ENCODE assay signal across 1 cellular context in the genomic region with DNA sequence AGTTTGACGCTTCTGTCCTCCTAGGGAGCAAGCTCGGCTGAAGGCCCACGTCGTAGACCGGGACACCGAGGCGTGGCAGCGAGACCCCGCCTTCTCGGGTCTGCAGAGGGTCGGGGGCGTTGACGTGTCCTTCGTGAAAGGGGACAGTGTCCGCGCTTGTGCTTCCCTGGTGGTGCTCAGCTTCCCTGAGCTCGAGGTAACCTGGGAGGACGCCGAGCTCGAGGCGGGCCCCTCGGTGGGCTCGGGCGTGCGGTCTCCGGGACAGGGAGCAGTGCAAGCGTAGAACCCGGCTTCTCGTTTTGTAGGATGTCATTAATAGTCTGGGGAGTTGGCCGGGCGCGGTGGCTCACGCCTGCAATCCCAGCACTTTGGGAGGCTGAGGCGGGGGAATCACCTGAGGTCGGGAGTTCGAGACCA.
TF ChIP-seq lines count a peak whose summit lies in the region.

No MANE protein-coding gene starts in this region.

TF ChIP-seq in HepG2, 621 proteins besides CTCF, POLR2A, EP300 and RAD21 (continued from another document and continues in another):
- TF ChIP-seq, protein P1, sequence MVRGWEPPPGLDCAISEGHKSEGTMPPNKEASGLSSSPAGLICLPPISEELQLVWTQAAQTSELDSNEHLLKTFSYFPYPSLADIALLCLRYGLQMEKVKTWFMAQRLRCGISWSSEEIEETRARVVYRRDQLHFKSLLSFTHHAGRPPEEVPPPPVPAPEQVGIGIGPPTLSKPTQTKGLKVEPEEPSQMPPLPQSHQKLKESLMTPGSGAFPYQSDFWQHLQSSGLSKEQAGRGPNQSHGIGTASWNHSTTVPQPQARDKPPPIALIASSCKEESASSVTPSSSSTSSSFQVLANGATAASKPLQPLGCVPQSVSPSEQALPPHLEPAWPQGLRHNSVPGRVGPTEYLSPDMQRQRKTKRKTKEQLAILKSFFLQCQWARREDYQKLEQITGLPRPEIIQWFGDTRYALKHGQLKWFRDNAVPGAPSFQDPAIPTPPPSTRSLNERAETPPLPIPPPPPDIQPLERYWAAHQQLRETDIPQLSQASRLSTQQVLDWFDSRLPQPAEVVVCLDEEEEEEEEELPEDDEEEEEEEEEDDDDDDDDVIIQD (CRISPR knock-in tag; IDR thresholded peaks at IDR 0.05; ENCODE audit: low read depth): 0 out of 2 replicates have a peak, but pooled peaks have one; percentile 4
- TF ChIP-seq, protein P2, sequence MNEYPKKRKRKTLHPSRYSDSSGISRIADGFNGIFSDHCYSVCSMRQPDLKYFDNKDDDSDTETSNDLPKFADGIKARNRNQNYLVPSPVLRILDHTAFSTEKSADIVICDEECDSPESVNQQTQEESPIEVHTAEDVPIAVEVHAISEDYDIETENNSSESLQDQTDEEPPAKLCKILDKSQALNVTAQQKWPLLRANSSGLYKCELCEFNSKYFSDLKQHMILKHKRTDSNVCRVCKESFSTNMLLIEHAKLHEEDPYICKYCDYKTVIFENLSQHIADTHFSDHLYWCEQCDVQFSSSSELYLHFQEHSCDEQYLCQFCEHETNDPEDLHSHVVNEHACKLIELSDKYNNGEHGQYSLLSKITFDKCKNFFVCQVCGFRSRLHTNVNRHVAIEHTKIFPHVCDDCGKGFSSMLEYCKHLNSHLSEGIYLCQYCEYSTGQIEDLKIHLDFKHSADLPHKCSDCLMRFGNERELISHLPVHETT (CRISPR knock-in tag; conservative IDR thresholded peaks at IDR 0.05): no peak
- TF ChIP-seq RELA (CRISPR knock-in tag; IDR thresholded peaks at IDR 0.05) (no peak), SRSF1 (optimal IDR thresholded peaks at IDR 0.05; ENCODE audit: low read depth, low read length) (no peak), LCORL (IDR thresholded peaks at IDR 0.05) (no peak), LCORL (CRISPR knock-in tag; IDR thresholded peaks at IDR 0.05) (no peak), CHD2 (IDR thresholded peaks at IDR 0.05; ENCODE audit: low read depth, low read length) (no peak), REXO4 (CRISPR knock-in tag; IDR thresholded peaks at IDR 0.05; ENCODE audit: borderline replicate concordance) (no peak), MAZ (IDR thresholded peaks at IDR 0.05; ENCODE audit: borderline replicate concordance, low read depth, low read length) (no peak), MAZ (CRISPR knock-in tag; IDR thresholded peaks at IDR 0.05; ENCODE audit: low read depth) (no peak), SMAD1 (CRISPR knock-in tag; IDR thresholded peaks at IDR 0.05; ENCODE audit: borderline replicate concordance, low read depth) (no peak), FOXK1 (CRISPR knock-in tag; IDR thresholded peaks at IDR 0.05; ENCODE audit: borderline replicate concordance, low read depth) (no peak), DPF2 (CRISPR knock-in tag; IDR thresholded peaks at IDR 0.05; ENCODE audit: borderline replicate concordance, low read depth) (no peak), GFI1 (CRISPR knock-in tag; IDR thresholded peaks at IDR 0.05; ENCODE audit: borderline replicate concordance) (no peak), JUND (CRISPR knock-in tag; IDR thresholded peaks at IDR 0.05) (no peak), SMC3 (IDR thresholded peaks at IDR 0.05; ENCODE audit: low read length) (no peak), ZMYM2 (CRISPR knock-in tag; IDR thresholded peaks at IDR 0.05) (no peak), ZNF143 (CRISPR knock-in tag; IDR thresholded peaks at IDR 0.05) (no peak), ZNF446 (CRISPR knock-in tag; IDR thresholded peaks at IDR 0.05) (no peak), KDM2A (CRISPR knock-in tag; IDR thresholded peaks at IDR 0.05; ENCODE audit: borderline replicate concordance, low read depth) (no peak), ADNP (CRISPR knock-in tag; IDR thresholded peaks at IDR 0.05) (no peak), ETV6 (CRISPR knock-in tag; conservative IDR thresholded peaks at IDR 0.05) (no peak), ZNF614 (CRISPR knock-in tag; IDR thresholded peaks at IDR 0.05; ENCODE audit: borderline replicate concordance) (no peak), MLLT10 (CRISPR knock-in tag; IDR thresholded peaks at IDR 0.05) (no peak), ZMYM4 (CRISPR knock-in tag; IDR thresholded peaks at IDR 0.05) (no peak; the same call in 1 of the 2 replicates), ISL2 (CRISPR knock-in tag; IDR thresholded peaks at IDR 0.05) (no peak)
- TF ChIP-seq, protein P3, sequence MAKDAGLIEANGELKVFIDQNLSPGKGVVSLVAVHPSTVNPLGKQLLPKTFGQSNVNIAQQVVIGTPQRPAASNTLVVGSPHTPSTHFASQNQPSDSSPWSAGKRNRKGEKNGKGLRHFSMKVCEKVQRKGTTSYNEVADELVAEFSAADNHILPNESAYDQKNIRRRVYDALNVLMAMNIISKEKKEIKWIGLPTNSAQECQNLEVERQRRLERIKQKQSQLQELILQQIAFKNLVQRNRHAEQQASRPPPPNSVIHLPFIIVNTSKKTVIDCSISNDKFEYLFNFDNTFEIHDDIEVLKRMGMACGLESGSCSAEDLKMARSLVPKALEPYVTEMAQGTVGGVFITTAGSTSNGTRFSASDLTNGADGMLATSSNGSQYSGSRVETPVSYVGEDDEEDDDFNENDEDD (CRISPR knock-in tag; IDR thresholded peaks at IDR 0.05; ENCODE audit: borderline replicate concordance): no peak
- TF ChIP-seq, protein P4, sequence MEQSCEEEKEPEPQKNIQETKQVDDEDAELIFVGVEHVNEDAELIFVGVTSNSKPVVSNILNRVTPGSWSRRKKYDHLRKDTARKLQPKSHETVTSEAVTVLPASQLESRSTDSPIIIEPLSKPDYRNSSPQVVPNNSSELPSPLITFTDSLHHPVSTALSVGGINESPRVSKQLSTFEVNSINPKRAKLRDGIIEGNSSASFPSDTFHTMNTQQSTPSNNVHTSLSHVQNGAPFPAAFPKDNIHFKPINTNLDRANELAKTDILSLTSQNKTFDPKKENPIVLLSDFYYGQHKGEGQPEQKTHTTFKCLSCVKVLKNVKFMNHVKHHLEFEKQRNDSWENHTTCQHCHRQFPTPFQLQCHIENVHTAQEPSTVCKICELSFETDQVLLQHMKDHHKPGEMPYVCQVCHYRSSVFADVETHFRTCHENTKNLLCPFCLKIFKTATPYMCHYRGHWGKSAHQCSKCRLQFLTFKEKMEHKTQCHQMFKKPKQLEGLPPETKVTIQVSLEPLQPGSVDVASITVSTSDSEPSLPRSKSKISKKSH (CRISPR knock-in tag; IDR thresholded peaks at IDR 0.05; ENCODE audit: borderline replicate concordance): no peak; the same call in 1 of the 2 replicates
- TF ChIP-seq, protein P5, sequence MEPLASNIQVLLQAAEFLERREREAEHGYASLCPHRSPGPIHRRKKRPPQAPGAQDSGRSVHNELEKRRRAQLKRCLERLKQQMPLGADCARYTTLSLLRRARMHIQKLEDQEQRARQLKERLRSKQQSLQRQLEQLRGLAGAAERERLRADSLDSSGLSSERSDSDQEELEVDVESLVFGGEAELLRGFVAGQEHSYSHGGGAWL (CRISPR knock-in tag; IDR thresholded peaks at IDR 0.05): no peak
- TF ChIP-seq, protein P6, sequence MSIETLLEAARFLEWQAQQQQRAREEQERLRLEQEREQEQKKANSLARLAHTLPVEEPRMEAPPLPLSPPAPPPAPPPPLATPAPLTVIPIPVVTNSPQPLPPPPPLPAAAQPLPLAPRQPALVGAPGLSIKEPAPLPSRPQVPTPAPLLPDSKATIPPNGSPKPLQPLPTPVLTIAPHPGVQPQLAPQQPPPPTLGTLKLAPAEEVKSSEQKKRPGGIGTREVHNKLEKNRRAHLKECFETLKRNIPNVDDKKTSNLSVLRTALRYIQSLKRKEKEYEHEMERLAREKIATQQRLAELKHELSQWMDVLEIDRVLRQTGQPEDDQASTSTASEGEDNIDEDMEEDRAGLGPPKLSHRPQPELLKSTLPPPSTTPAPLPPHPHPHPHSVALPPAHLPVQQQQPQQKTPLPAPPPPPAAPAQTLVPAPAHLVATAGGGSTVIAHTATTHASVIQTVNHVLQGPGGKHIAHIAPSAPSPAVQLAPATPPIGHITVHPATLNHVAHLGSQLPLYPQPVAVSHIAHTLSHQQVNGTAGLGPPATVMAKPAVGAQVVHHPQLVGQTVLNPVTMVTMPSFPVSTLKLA (IDR thresholded peaks at IDR 0.05): no peak
- TF ChIP-seq, protein P7, sequence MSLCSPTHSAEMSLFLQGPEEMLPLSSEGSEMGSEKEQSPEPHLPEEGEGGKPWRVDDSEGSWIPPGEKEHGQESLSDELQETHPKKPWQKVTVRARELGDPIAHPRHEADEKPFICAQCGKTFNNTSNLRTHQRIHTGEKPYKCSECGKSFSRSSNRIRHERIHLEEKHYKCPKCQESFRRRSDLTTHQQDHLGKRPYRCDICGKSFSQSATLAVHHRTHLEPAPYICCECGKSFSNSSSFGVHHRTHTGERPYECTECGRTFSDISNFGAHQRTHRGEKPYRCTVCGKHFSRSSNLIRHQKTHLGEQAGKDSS (CRISPR knock-in tag; IDR thresholded peaks at IDR 0.05; ENCODE audit: borderline replicate concordance, low read depth): no peak
- TF ChIP-seq, protein P8, sequence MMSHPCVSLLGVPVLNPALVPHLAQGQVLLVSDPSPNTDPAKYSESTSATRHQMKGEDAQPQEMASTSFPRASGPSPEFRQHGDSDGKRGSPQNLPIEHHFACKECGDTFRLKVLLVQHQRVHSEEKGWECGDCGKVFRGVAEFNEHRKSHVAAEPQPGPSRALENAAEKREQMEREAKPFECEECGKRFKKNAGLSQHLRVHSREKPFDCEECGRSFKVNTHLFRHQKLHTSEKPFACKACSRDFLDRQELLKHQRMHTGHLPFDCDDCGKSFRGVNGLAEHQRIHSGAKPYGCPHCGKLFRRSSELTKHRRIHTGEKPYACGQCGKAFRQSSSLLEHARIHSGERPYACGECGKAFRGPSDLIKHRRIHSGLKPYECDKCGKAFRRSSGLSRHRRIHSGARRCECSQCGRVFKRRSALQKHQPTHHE (CRISPR knock-in tag; IDR thresholded peaks at IDR 0.05; ENCODE audit: borderline replicate concordance): no peak
- TF ChIP-seq, protein P9, sequence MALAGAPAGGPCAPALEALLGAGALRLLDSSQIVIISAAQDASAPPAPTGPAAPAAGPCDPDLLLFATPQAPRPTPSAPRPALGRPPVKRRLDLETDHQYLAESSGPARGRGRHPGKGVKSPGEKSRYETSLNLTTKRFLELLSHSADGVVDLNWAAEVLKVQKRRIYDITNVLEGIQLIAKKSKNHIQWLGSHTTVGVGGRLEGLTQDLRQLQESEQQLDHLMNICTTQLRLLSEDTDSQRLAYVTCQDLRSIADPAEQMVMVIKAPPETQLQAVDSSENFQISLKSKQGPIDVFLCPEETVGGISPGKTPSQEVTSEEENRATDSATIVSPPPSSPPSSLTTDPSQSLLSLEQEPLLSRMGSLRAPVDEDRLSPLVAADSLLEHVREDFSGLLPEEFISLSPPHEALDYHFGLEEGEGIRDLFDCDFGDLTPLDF (CRISPR knock-in tag; IDR thresholded peaks at IDR 0.05): no peak
- TF ChIP-seq, protein P10, sequence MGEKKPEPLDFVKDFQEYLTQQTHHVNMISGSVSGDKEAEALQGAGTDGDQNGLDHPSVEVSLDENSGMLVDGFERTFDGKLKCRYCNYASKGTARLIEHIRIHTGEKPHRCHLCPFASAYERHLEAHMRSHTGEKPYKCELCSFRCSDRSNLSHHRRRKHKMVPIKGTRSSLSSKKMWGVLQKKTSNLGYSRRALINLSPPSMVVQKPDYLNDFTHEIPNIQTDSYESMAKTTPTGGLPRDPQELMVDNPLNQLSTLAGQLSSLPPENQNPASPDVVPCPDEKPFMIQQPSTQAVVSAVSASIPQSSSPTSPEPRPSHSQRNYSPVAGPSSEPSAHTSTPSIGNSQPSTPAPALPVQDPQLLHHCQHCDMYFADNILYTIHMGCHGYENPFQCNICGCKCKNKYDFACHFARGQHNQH (CRISPR knock-in tag; IDR thresholded peaks at IDR 0.05): no peak
- TF ChIP-seq, protein P11, sequence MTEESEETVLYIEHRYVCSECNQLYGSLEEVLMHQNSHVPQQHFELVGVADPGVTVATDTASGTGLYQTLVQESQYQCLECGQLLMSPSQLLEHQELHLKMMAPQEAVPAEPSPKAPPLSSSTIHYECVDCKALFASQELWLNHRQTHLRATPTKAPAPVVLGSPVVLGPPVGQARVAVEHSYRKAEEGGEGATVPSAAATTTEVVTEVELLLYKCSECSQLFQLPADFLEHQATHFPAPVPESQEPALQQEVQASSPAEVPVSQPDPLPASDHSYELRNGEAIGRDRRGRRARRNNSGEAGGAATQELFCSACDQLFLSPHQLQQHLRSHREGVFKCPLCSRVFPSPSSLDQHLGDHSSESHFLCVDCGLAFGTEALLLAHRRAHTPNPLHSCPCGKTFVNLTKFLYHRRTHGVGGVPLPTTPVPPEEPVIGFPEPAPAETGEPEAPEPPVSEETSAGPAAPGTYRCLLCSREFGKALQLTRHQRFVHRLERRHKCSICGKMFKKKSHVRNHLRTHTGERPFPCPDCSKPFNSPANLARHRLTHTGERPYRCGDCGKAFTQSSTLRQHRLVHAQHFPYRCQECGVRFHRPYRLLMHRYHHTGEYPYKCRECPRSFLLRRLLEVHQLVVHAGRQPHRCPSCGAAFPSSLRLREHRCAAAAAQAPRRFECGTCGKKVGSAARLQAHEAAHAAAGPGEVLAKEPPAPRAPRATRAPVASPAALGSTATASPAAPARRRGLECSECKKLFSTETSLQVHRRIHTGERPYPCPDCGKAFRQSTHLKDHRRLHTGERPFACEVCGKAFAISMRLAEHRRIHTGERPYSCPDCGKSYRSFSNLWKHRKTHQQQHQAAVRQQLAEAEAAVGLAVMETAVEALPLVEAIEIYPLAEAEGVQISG (CRISPR knock-in tag; IDR thresholded peaks at IDR 0.05): no peak
- TF ChIP-seq, protein P12, sequence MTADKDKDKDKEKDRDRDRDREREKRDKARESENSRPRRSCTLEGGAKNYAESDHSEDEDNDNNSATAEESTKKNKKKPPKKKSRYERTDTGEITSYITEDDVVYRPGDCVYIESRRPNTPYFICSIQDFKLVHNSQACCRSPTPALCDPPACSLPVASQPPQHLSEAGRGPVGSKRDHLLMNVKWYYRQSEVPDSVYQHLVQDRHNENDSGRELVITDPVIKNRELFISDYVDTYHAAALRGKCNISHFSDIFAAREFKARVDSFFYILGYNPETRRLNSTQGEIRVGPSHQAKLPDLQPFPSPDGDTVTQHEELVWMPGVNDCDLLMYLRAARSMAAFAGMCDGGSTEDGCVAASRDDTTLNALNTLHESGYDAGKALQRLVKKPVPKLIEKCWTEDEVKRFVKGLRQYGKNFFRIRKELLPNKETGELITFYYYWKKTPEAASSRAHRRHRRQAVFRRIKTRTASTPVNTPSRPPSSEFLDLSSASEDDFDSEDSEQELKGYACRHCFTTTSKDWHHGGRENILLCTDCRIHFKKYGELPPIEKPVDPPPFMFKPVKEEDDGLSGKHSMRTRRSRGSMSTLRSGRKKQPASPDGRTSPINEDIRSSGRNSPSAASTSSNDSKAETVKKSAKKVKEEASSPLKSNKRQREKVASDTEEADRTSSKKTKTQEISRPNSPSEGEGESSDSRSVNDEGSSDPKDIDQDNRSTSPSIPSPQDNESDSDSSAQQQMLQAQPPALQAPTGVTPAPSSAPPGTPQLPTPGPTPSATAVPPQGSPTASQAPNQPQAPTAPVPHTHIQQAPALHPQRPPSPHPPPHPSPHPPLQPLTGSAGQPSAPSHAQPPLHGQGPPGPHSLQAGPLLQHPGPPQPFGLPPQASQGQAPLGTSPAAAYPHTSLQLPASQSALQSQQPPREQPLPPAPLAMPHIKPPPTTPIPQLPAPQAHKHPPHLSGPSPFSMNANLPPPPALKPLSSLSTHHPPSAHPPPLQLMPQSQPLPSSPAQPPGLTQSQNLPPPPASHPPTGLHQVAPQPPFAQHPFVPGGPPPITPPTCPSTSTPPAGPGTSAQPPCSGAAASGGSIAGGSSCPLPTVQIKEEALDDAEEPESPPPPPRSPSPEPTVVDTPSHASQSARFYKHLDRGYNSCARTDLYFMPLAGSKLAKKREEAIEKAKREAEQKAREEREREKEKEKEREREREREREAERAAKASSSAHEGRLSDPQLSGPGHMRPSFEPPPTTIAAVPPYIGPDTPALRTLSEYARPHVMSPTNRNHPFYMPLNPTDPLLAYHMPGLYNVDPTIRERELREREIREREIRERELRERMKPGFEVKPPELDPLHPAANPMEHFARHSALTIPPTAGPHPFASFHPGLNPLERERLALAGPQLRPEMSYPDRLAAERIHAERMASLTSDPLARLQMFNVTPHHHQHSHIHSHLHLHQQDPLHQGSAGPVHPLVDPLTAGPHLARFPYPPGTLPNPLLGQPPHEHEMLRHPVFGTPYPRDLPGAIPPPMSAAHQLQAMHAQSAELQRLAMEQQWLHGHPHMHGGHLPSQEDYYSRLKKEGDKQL (CRISPR knock-in tag; IDR thresholded peaks at IDR 0.05; ENCODE audit: low read depth): no peak
